In the genomic region with DNA sequence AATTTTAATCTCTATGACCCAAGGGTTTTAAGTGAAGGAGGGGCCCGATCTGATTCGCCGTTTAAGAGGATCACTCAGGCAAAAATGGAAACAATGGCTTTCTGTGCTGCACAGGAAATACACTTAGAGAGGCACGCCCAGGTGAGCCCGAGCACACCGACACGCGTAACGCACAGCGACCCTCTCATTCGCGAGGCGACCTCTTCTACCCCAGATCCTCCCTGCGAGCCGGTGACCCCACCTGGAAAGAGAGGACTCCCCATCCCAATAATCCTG, we compare ENCODE assay signal across 8 cellular contexts. TPM values are rescaled to one million over a fixed set of nuclear protein-coding genes. Genes with fewer than 3 reads are reported as not detected.
DNase-seq lines count a peak whose midpoint lies in the region; ATAC-seq, FAIRE-seq and TF ChIP-seq lines count a peak whose summit lies in the region.

No MANE protein-coding gene starts in this region.

- H3K4me1 Mint-ChIP-seq in osteocyte (ENCODE audit: unreplicated experiment): peaks cover 21% of the 10 kb centered on the region

- peaks cover 4% of the 10 kb centered on the region for H3K4me1 ChIP-seq in ectodermal cell (ENCODE audit: control insufficient read depth, insufficient read depth, low read length)

- DNase-seq in DMS153 (lab: John Stamatoyannopoulos, UW) (peak; percentile 62), NAMALWA (ENCODE audit: low spot score) (peak; percentile 51), osteocyte (ENCODE audit: extremely low spot score, unreplicated experiment) (no peak), anterior cingulate cortex (lab: John Stamatoyannopoulos, UW) (no peak), urothelium cell line (ENCODE audit: low spot score) (no peak), hepatic stellate cell (ENCODE audit: low spot score) (no peak)

- H3K27ac ChIP-seq in ectodermal cell (ENCODE audit: insufficient read depth, low read depth, low read length, poor library complexity, severe bottlenecking): no peak overlapping the region

- H3K36me3 ChIP-seq in ectodermal cell (ENCODE audit: control insufficient read depth, insufficient read depth, low read length): no peaks in the 10 kb centered on the region

- no peak for TF ChIP-seq CTCF in osteocyte (IDR thresholded peaks at IDR 0.05)

- FAIRE-seq in urothelium cell line (lab: Jason Lieb, UNC): no peak

- peaks cover 16% of the 10 kb centered on the region for H3K27me3 Mint-ChIP-seq in osteocyte (ENCODE audit: unreplicated experiment)

- H3K9me3 Mint-ChIP-seq in osteocyte (ENCODE audit: unreplicated experiment): no peaks in the 10 kb centered on the region

- no peaks in the 10 kb centered on the region for H3K9me3 ChIP-seq in ectodermal cell (ENCODE audit: control insufficient read depth, low read length)

- no peaks in the 10 kb centered on the region for H3K36me3 Mint-ChIP-seq in osteocyte (ENCODE audit: unreplicated experiment)

- peak; percentile 16 for ATAC-seq in GM21529 (IDR thresholded peaks at IDR 0.05; ENCODE audit: unreplicated experiment)

- no peak overlapping the region for H3K27ac Mint-ChIP-seq in osteocyte (ENCODE audit: unreplicated experiment)

- H3K27me3 ChIP-seq in ectodermal cell (ENCODE audit: control insufficient read depth, insufficient read depth, low read length, poor library complexity, severe bottlenecking): peaks cover 26% of the 10 kb centered on the region

- peak overlapping the region; percentile 41 for H3K4me3 ChIP-seq in ectodermal cell (ENCODE audit: insufficient read depth, low read depth, low read length)

- whole genome bisulfite sequencing in ectodermal cell, 2 experiments: 4 to 6% methylated on average over 15 of the region's 15 CpGs

- peak overlapping the region; percentile 46 for H3K4me3 Mint-ChIP-seq in osteocyte (ENCODE audit: unreplicated experiment)

RNA-seq across cellular contexts. Expression of a gene that starts 0.2 kb away (rescaled TPM):
- 0.35 TPM for polyA plus RNA-seq in ectodermal cell (2013, experiment 1 of 4)
- 0.48 TPM for polyA plus RNA-seq in ectodermal cell (2013, experiment 2 of 4)
- polyA plus RNA-seq in ectodermal cell (2013, experiment 3 of 4): 0.59 TPM
- polyA plus RNA-seq in ectodermal cell (2013, experiment 4 of 4): 0.65 TPM
- total RNA-seq in osteocyte: not detected in 2 replicates

RNA-seq across cellular contexts. Expression of a gene that starts 5.5 kb away (rescaled TPM):
- polyA plus RNA-seq in ectodermal cell (2013, experiment 1 of 4): not detected
- polyA plus RNA-seq in ectodermal cell (2013, experiment 2 of 4): not detected
- polyA plus RNA-seq in ectodermal cell (2013, experiment 3 of 4): not detected
- polyA plus RNA-seq in ectodermal cell (2013, experiment 4 of 4): 0.08 TPM
- total RNA-seq in osteocyte: not detected in 2 replicates

RNA-seq across cellular contexts. Expression of a gene that starts 27.5 kb away (rescaled TPM):
- 71.1 TPM for polyA plus RNA-seq in ectodermal cell (2013, experiment 1 of 4)
- 56.7 TPM for polyA plus RNA-seq in ectodermal cell (2013, experiment 2 of 4)
- 54.0 TPM for polyA plus RNA-seq in ectodermal cell (2013, experiment 3 of 4)
- 59.3 TPM for polyA plus RNA-seq in ectodermal cell (2013, experiment 4 of 4)
- total RNA-seq in osteocyte: 51.1 and 53.8 TPM in 2 replicates

RNA-seq across cellular contexts. Expression of a gene that starts 29.6 kb away (rescaled TPM):
- polyA plus RNA-seq in ectodermal cell (2013, experiment 1 of 4): 44.3 TPM
- 37.0 TPM for polyA plus RNA-seq in ectodermal cell (2013, experiment 2 of 4)
- polyA plus RNA-seq in ectodermal cell (2013, experiment 3 of 4): 37.4 TPM
- polyA plus RNA-seq in ectodermal cell (2013, experiment 4 of 4): 38.1 TPM
- 45.4 and 51.5 TPM in 2 replicates for total RNA-seq in osteocyte

RNA-seq across cellular contexts. Expression of a gene that starts 46.6 kb away (rescaled TPM):
- polyA plus RNA-seq in ectodermal cell (2013, experiment 1 of 4): 0.78 TPM
- 1.1 TPM for polyA plus RNA-seq in ectodermal cell (2013, experiment 2 of 4)
- 1.0 TPM for polyA plus RNA-seq in ectodermal cell (2013, experiment 3 of 4)
- 0.20 TPM for polyA plus RNA-seq in ectodermal cell (2013, experiment 4 of 4)
- total RNA-seq in osteocyte: 0.56 TPM in 1 of 2 replicates, not detected in the other

Comparison
In these comparisons a context has a peak if more than half of its experiments do, and no peak if none do; other contexts are left out.
1. DNase-seq: peak in DMS153 (single experiment) and NAMALWA (single experiment); none in osteocyte (single experiment), anterior cingulate cortex (0 of 58), urothelium cell line (single experiment) and hepatic stellate cell (single experiment).